Comparison of ENCODE assay signal across 11 cellular contexts in the genomic region with DNA sequence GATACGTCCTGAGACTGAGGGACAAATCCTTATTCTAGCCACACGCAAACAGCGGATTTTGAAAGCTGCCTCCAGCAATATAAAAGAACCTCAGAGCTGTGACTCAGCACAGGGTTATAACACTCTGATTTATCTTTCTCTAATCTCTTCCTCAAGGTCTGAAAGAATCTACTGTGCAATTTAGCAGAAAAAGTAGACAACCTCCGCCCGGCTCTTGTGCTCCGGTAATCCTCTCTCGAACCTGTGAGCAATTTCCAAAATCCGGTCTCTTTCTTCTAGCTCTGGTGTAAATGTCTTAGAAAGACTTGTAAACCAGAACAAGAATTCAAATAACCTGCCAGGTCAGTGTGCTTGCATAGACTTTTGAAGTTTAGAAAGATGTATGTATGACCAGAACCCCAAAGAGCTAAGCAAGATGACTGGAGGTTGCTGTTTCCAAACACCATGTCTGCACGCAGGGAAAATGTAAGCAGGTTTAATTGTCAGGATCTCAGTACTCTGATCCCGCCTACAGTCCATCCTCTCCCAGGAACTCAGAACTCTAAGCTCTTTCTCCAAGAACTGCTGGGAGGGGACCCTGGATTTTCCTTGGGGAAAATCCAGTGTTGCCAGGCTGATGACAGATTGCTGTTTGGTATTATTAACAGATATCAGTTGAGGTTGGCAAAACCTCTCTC.
A peak's percentile ranks its signal among the peaks of the same experiment; 100 is the strongest.
DNase-seq lines count a peak whose midpoint lies in the region; TF ChIP-seq lines count a peak whose summit lies in the region.
"Had no signal": no experiment of that assay in that cellular context is flagged by ENCODE, and none has a peak within 500 bp of the region (broad histone marks: within the 10 kb centered on the region; RNA-seq: fewer than 3 reads in every experiment).

No MANE protein-coding gene starts in this region.

- in situ Hi-C loops in ACHN (cut with HindIII; ENCODE audit: low pct_ligation_motif_present, low pct_unique_long_range_greater_than_20kb, low sequenced_read_pairs), result no loop called here

- H3K27ac ChIP-seq in A673 (ENCODE audit: low read depth, low read length, poor library complexity, severe bottlenecking) (no peak overlapping the region), HUES48 (ENCODE audit: low read depth, low read length) (peak overlapping the region; percentile 76)
- H3K27ac ChIP-seq: parathyroid adenoma had no signal

- CTCF ChIA-PET in A673 (lab: Charles Lee), result no interaction called here

- H3K4me1 ChIP-seq in A673 (ENCODE audit: insufficient read depth, low read length, poor library complexity, severe bottlenecking) (peaks cover 7% of the 10 kb centered on the region), HUES48 (ENCODE audit: control insufficient read depth, insufficient read depth, low read length) (0 out of 2 replicates have a peak, but pooled peaks cover 2% of the 10 kb centered on the region), adipocyte (ENCODE audit: control insufficient read depth, insufficient read depth, low read length) (peaks cover 31% of the 10 kb centered on the region)
- H3K4me1 ChIP-seq: parathyroid adenoma had no signal

- no peak overlapping the region for H3K9ac ChIP-seq in HUES48 (ENCODE audit: low read depth, low read length)
- H3K9ac ChIP-seq in adipocyte (ENCODE audit: low read length), result no peak overlapping the region
- H3K9ac ChIP-seq: parathyroid adenoma had no signal

- H3K9me3 ChIP-seq in A673 (ENCODE audit: low read depth, low read length, poor library complexity, severe bottlenecking), result no peaks in the 10 kb centered on the region
- H3K9me3 ChIP-seq in HUES48 (ENCODE audit: control insufficient read depth, insufficient read depth, low read length), result no peaks in the 10 kb centered on the region
- H3K9me3 ChIP-seq in adipocyte (ENCODE audit: control insufficient read depth, low read length), result no peaks in the 10 kb centered on the region

- TF ChIP-seq CTCF in A673 (conservative IDR thresholded peaks at IDR 0.05; ENCODE audit: low read depth, low read length), result no peak

- POLR2A ChIA-PET in A673 (lab: Charles Lee; ENCODE audit: low non-redundant PET), result no interaction called here

- DNase-seq in A673 (ENCODE audit: low spot score) (peak; percentile 12), adipocyte (ENCODE audit: low read depth) (peak; percentile 79), inferior parietal cortex (ENCODE audit: extremely low spot score) (peak; percentile 35), HCEC 1CT (no peak), ACHN (no peak), NCI-H1105 treated with DMSO at 0.1 percent for 48 hours (lab: John Stamatoyannopoulos, UW) (no peak)
- DNase-seq in activated effector memory CD4-positive, alpha-beta T cell treated with Interleukin-2 at 50 U/mL for 16 hours, result no peak
- DNase-seq: H9, NCI-H1436 treated with DMSO at 0.1 percent for 48 hours had no signal

- intact Hi-C loops in A673 (cut with micrococcal nuclease; ENCODE audit: unreplicated experiment), result no loop called here

- H3K27me3 ChIP-seq in A673 (replicated peaks; ENCODE audit: insufficient read depth, low read depth, low read length, poor library complexity) (no peaks in the 10 kb centered on the region), HUES48 (ENCODE audit: control insufficient read depth, insufficient read depth, low read length) (no peaks in the 10 kb centered on the region), adipocyte (replicated peaks; ENCODE audit: control insufficient read depth, insufficient read depth, low read length) (no peaks in the 10 kb centered on the region)

- BruUV-seq in A673 (replicated peaks; lab: Mats Ljungman, UMichigan), result no TSS peak

- H3K36me3 ChIP-seq in A673 (ENCODE audit: insufficient read depth, low read length, poor library complexity, severe bottlenecking) (no peaks in the 10 kb centered on the region), HUES48 (ENCODE audit: control insufficient read depth, insufficient read depth, low read length) (no peaks in the 10 kb centered on the region), adipocyte (ENCODE audit: control insufficient read depth, insufficient read depth, low read length, severe bottlenecking) (no peaks in the 10 kb centered on the region)

- H3K4me3 ChIP-seq in A673 (ENCODE audit: low read depth, low read length, poor library complexity, severe bottlenecking) (no peak overlapping the region), HUES48 (ENCODE audit: low read depth, low read length) (no peak overlapping the region), adipocyte (ENCODE audit: low read length) (no peak overlapping the region)

Comparison
In these comparisons a context has a peak if more than half of its experiments do, and no peak if none do; other contexts are left out.
1. DNase-seq: peak in A673 (single experiment), adipocyte (single experiment) and inferior parietal cortex (single experiment); none in HCEC 1CT (single experiment), ACHN (single experiment), NCI-H1105 treated with DMSO at 0.1 percent for 48 hours (single experiment) and activated effector memory CD4-positive, alpha-beta T cell treated with Interleukin-2 at 50 U/mL for 16 hours (single experiment).